Comparison of ENCODE assay signal across 11 cellular contexts in the genomic region with DNA sequence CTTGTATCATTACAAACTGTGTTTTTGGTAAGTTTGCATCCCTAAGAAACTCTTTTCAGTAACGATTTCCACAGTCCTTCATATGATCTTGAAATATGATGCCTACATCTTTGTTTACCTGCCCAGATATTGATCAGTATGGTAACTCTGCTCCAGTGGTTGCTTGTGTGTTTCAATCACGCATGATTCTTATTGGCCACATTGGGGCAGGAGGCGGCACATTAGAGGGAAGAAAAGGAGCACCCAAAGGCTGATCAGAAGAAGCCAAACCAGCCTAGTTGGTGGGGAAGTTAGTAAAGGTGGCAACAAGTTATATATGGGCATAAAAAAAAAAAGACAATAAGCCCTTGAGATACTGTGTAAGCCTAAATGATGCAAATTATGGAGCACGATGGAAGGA.
DNase-seq lines count a peak whose midpoint lies in the region; ATAC-seq and TF ChIP-seq lines count a peak whose summit lies in the region.
"Had no signal": no experiment of that assay in that cellular context is flagged by ENCODE, and none has a peak within 500 bp of the region (broad histone marks: within the 10 kb centered on the region; RNA-seq: fewer than 3 reads in every experiment).

No MANE protein-coding gene starts in this region.

- TF ChIP-seq CTCF in GM12872 (IDR thresholded peaks at IDR 0.05; ENCODE audit: insufficient read depth, low read depth, low read length) (0 out of 3 replicates have a peak, but pooled peaks have one; percentile 15), PC-3 (conservative IDR thresholded peaks at IDR 0.05; ENCODE audit: low read depth, low read length) (no peak)

- BruUV-seq in PC-3 (replicated peaks; lab: Mats Ljungman, UMichigan) = no TSS peak

- H3K4me3 ChIP-seq in PC-3 (ENCODE audit: low read length) = peak overlapping the region; percentile 57; the same call in 1 of the 2 replicates
- no peak overlapping the region for H3K4me3 ChIP-seq in effector memory CD4-positive, alpha-beta T cell (ENCODE audit: insufficient read depth, low read depth, low read length, poor library complexity, severe bottlenecking)
- H3K4me3 ChIP-seq: suprapubic skin had no signal

- CTCF ChIA-PET in PC-3 (lab: Charles Lee) = no interaction called here

- H3K4me1 ChIP-seq in PC-3 (ENCODE audit: insufficient read depth, low read length) = peaks cover 25% of the 10 kb centered on the region
- H3K4me1 ChIP-seq in effector memory CD4-positive, alpha-beta T cell (ENCODE audit: control insufficient read depth, insufficient read depth, low read length, poor library complexity, severe bottlenecking) = no peaks in the 10 kb centered on the region

- H3K27ac ChIP-seq in PC-3 (ENCODE audit: low read length) = peak overlapping the region; percentile 84
- no peak overlapping the region for H3K27ac ChIP-seq in effector memory CD4-positive, alpha-beta T cell (ENCODE audit: insufficient read depth, low read length, poor library complexity, severe bottlenecking)
- H3K27ac ChIP-seq: suprapubic skin had no signal

- H4K20me1 ChIP-seq in PC-3 (ENCODE audit: low read length) = no peaks in the 10 kb centered on the region

- peak overlapping the region; percentile 83 for H3K4me2 ChIP-seq in PC-3 (ENCODE audit: low read length)

- H3K9ac ChIP-seq in PC-3 (ENCODE audit: low read length) = no peak overlapping the region

- no peak overlapping the region for H2AFZ ChIP-seq in PC-3 (ENCODE audit: low read length)

- no peaks in the 10 kb centered on the region for H3K9me3 ChIP-seq in PC-3 (ENCODE audit: low read length)
- H3K9me3 ChIP-seq in effector memory CD4-positive, alpha-beta T cell (ENCODE audit: control insufficient read depth, low read length) = no peaks in the 10 kb centered on the region
- H3K9me3 ChIP-seq: suprapubic skin had no signal

- H3K79me2 ChIP-seq in PC-3 (ENCODE audit: low read length) = no peaks in the 10 kb centered on the region

- POLR2A ChIA-PET in PC-3 (lab: Charles Lee; ENCODE audit: unreplicated experiment) = no interaction called here

- intact Hi-C loops in PC-3 (cut with micrococcal nuclease) = no loop called here

- no peaks in the 10 kb centered on the region for H3F3A ChIP-seq in PC-3 (ENCODE audit: low read length, unreplicated experiment)

- ATAC-seq in PC-3 = no peak

- DNase-seq in NCI-H510A treated with DMSO at 0.1 percent for 48 hours (lab: John Stamatoyannopoulos, UW) (peak; percentile 5), NCI-H510A (lab: John Stamatoyannopoulos, UW) (no peak), PC-3 (no peak), myocyte (ENCODE audit: low read depth) (peak; percentile 9), NOMO-1 treated with DMSO at 0.1 percent for 48 hours (lab: John Stamatoyannopoulos, UW; ENCODE audit: unreplicated experiment) (no peak), AML-193 (lab: John Stamatoyannopoulos, UW) (no peak)
- DNase-seq in effector memory CD4-positive, alpha-beta T cell = no peak
- DNase-seq: effector CD8-positive, alpha-beta T cell; foreskin melanocyte had no signal

- no peaks in the 10 kb centered on the region for H3K36me3 ChIP-seq in PC-3 (ENCODE audit: low read depth, low read length)
- peaks cover 10% of the 10 kb centered on the region for H3K36me3 ChIP-seq in effector memory CD4-positive, alpha-beta T cell (ENCODE audit: control insufficient read depth, insufficient read depth, low read length)

- no peaks in the 10 kb centered on the region for H3K9me2 ChIP-seq in PC-3 (replicated peaks; ENCODE audit: low read length)

- H3K27me3 ChIP-seq in PC-3 (ENCODE audit: low read length) = no peaks in the 10 kb centered on the region
- no peaks in the 10 kb centered on the region for H3K27me3 ChIP-seq in effector memory CD4-positive, alpha-beta T cell (replicated peaks; ENCODE audit: control insufficient read depth, insufficient read depth, low read length, poor library complexity, severe bottlenecking)
- H3K27me3 ChIP-seq: suprapubic skin had no signal

Comparison
In these comparisons a context has a peak if more than half of its experiments do, and no peak if none do; other contexts are left out.
1. DNase-seq: peak in NCI-H510A treated with DMSO at 0.1 percent for 48 hours (single experiment) and myocyte (single experiment); none in NCI-H510A (single experiment), PC-3 (single experiment), NOMO-1 treated with DMSO at 0.1 percent for 48 hours (single experiment), effector memory CD4-positive, alpha-beta T cell (0 of 3) and AML-193 (0 of 2).